In genomic region chr12:76864791-76865400, GRCh38 we compare ENCODE assay signal across 12 cellular contexts. TPM values are rescaled to one million over a fixed set of nuclear protein-coding genes. Genes with fewer than 3 reads are reported as not detected.
DNase-seq lines count a peak whose midpoint lies in the region; ATAC-seq, FAIRE-seq and TF ChIP-seq lines count a peak whose summit lies in the region.
"Had no signal": no experiment of that assay in that cellular context is flagged by ENCODE, and none has a peak within 500 bp of the region (broad histone marks: within the 10 kb centered on the region; RNA-seq: fewer than 3 reads in every experiment).

No MANE protein-coding gene starts in this region.

- no peak overlapping the region for H3K4me3 Mint-ChIP-seq in astrocyte (ENCODE audit: unreplicated experiment)
- no peak overlapping the region for H3K4me3 Mint-ChIP-seq in activated CD8-positive, alpha-beta memory T cell treated with anti-CD3 and anti-CD28 coated beads, Interleukin-2, amount 10 ng/mL, durations not matched to agents 7 days and 5 days
- no peak overlapping the region for H3K4me3 Mint-ChIP-seq in progenitor cell of endocrine pancreas (ENCODE audit: low read depth)
- H3K4me3 Mint-ChIP-seq: B cell had no signal

- H3K27me3 Mint-ChIP-seq in astrocyte (ENCODE audit: low read depth, unreplicated experiment) (no peaks in the 10 kb centered on the region), progenitor cell of endocrine pancreas (no peaks in the 10 kb centered on the region)
- peaks cover 11% of the 10 kb centered on the region for H3K27me3 Mint-ChIP-seq in activated CD8-positive, alpha-beta memory T cell treated with anti-CD3 and anti-CD28 coated beads, Interleukin-2, amount 10 ng/mL, durations not matched to agents 7 days and 5 days

- no peaks in the 10 kb centered on the region for H3K27me3 ChIP-seq in astrocyte (ENCODE audit: insufficient read depth, low read length)
- H3K27me3 ChIP-seq in body of pancreas = no peaks in the 10 kb centered on the region
- H3K27me3 ChIP-seq: sigmoid colon had no signal

- H3K4me1 ChIP-seq in astrocyte (ENCODE audit: insufficient read depth, low read length) (peaks cover 52% of the 10 kb centered on the region), body of pancreas (no peaks in the 10 kb centered on the region)

- FAIRE-seq in astrocyte (lab: Jason Lieb, UNC) = no peak
- FAIRE-seq: HepG2 had no signal

- H3K4me1 Mint-ChIP-seq in astrocyte (ENCODE audit: low read depth, unreplicated experiment) (peaks cover 74% of the 10 kb centered on the region), progenitor cell of endocrine pancreas (ENCODE audit: low read depth) (peaks cover 16% of the 10 kb centered on the region)
- H3K4me1 Mint-ChIP-seq in activated CD8-positive, alpha-beta memory T cell treated with anti-CD3 and anti-CD28 coated beads, Interleukin-2, amount 10 ng/mL, durations not matched to agents 7 days and 5 days = no peaks in the 10 kb centered on the region
- H3K4me1 Mint-ChIP-seq: B cell had no signal

- CTCF ChIA-PET in activated CD8-positive, alpha-beta memory T cell treated with anti-CD3 and anti-CD28 coated beads, Interleukin-2, amount 10 ng/mL, durations not matched to agents 7 days and 5 days (lab: Charles Lee) = interaction anchor here (0.6 kb wide), 1 partner anchor 209 kb away, joined by 3 read pairs; no protein-coding TSS in a partner anchor

- intact Hi-C loops in body of pancreas (cut with DNase I) = no loop called here

- peak overlapping the region; percentile 77 for H3K4me2 ChIP-seq in astrocyte (ENCODE audit: low read length)

- peak overlapping the region; percentile 97 for H3K27ac Mint-ChIP-seq in astrocyte (ENCODE audit: unreplicated experiment)
- H3K27ac Mint-ChIP-seq in activated CD8-positive, alpha-beta memory T cell treated with anti-CD3 and anti-CD28 coated beads, Interleukin-2, amount 10 ng/mL, durations not matched to agents 7 days and 5 days = no peak overlapping the region
- no peak overlapping the region for H3K27ac Mint-ChIP-seq in progenitor cell of endocrine pancreas
- H3K27ac Mint-ChIP-seq: B cell had no signal

- ATAC-seq in GM18519 (IDR thresholded peaks at IDR 0.05; ENCODE audit: low FRiP score, unreplicated experiment) (peak; percentile 89), GM21528 (IDR thresholded peaks at IDR 0.05; ENCODE audit: low FRiP score, unreplicated experiment) (peak; percentile 84), HG03097 (IDR thresholded peaks at IDR 0.05; ENCODE audit: low FRiP score, unreplicated experiment) (peak; percentile 67), body of pancreas (no peak)
- no peak for ATAC-seq in activated CD8-positive, alpha-beta memory T cell treated with anti-CD3 and anti-CD28 coated beads, Interleukin-2, amount 10 ng/mL, durations not matched to agents 7 days and 5 days
- ATAC-seq: HepG2 had no signal

- H3K4me3 ChIP-seq in astrocyte (ENCODE audit: insufficient read depth, low read depth, low read length) (no peak overlapping the region), body of pancreas (no peak overlapping the region)
- H3K4me3 ChIP-seq: sigmoid colon had no signal

- H3K9me3 ChIP-seq in astrocyte (ENCODE audit: insufficient read depth, low read depth, low read length) (no peaks in the 10 kb centered on the region), body of pancreas (no peaks in the 10 kb centered on the region)
- H3K9me3 ChIP-seq: sigmoid colon had no signal

- no peak for TF ChIP-seq POLR2A in body of pancreas (IDR thresholded peaks at IDR 0.05)

- no peak for TF ChIP-seq CTCF in astrocyte (IDR thresholded peaks at IDR 0.05; ENCODE audit: insufficient read depth, low read depth, low read length)
- no peak for TF ChIP-seq CTCF in progenitor cell of endocrine pancreas (IDR thresholded peaks at IDR 0.05; ENCODE audit: unreplicated experiment)
- no peak for TF ChIP-seq CTCF in body of pancreas (IDR thresholded peaks at IDR 0.05)

- peaks cover 30% of the 10 kb centered on the region for H3K79me2 ChIP-seq in astrocyte (ENCODE audit: insufficient read depth, low read length)

- H3K27ac ChIP-seq in astrocyte (ENCODE audit: low read depth, low read length) (peak overlapping the region; percentile 62), body of pancreas (no peak overlapping the region)

- no peaks in the 10 kb centered on the region for H4K20me1 ChIP-seq in astrocyte (ENCODE audit: insufficient read depth, low read length)

- DNase-seq in astrocyte (ENCODE audit: low read depth) = peak; percentile 43
- no peak for DNase-seq in activated CD8-positive, alpha-beta memory T cell treated with anti-CD3 and anti-CD28 coated beads, Interleukin-2, amount 10 ng/mL, durations not matched to agents 7 days and 5 days
- DNase-seq in progenitor cell of endocrine pancreas (ENCODE audit: low spot score, unreplicated experiment) = no peak
- DNase-seq in stimulated activated CD4-positive, alpha-beta T cell treated with anti-CD3 and anti-CD28 coated beads, Interleukin-4, amount 100 ng/mL, for 4 hours = no peak
- no peak for DNase-seq in body of pancreas
- DNase-seq: glutamatergic neuron, sigmoid colon had no signal

- H3K36me3 Mint-ChIP-seq in astrocyte (ENCODE audit: low read depth, unreplicated experiment) (peaks cover 26% of the 10 kb centered on the region), progenitor cell of endocrine pancreas (ENCODE audit: insufficient read depth) (peaks cover 31% of the 10 kb centered on the region)
- H3K36me3 Mint-ChIP-seq in activated CD8-positive, alpha-beta memory T cell treated with anti-CD3 and anti-CD28 coated beads, Interleukin-2, amount 10 ng/mL, durations not matched to agents 7 days and 5 days = no peaks in the 10 kb centered on the region

- H3K9ac ChIP-seq in astrocyte (ENCODE audit: low read length) = no peak overlapping the region

- no peak overlapping the region for H2AFZ ChIP-seq in astrocyte (ENCODE audit: low read depth, low read length)

- peaks cover 7% of the 10 kb centered on the region for H3K36me3 ChIP-seq in astrocyte (ENCODE audit: insufficient read depth, low read length)
- H3K36me3 ChIP-seq in body of pancreas (replicated peaks in 1 of 2; ENCODE audit: insufficient read depth in 1 of 2, low read depth in 2 of 2) = no peaks in the 10 kb centered on the region
- H3K36me3 ChIP-seq: sigmoid colon had no signal

- 56 to 57% methylated on average over 2 of the region's 2 CpGs for WGBS in body of pancreas, 2 donors

- H3K9me3 Mint-ChIP-seq in astrocyte (ENCODE audit: unreplicated experiment) (no peaks in the 10 kb centered on the region), progenitor cell of endocrine pancreas (ENCODE audit: low read depth) (no peaks in the 10 kb centered on the region)
- no peaks in the 10 kb centered on the region for H3K9me3 Mint-ChIP-seq in activated CD8-positive, alpha-beta memory T cell treated with anti-CD3 and anti-CD28 coated beads, Interleukin-2, amount 10 ng/mL, durations not matched to agents 7 days and 5 days (ENCODE audit: low read depth)

RNA-seq across cellular contexts. Expression of gene CSRP2, which starts 13.9 kb away (rescaled TPM):
- total RNA-seq in astrocyte = 247 and 265 TPM in 2 replicates
- 1 to 10 TPM in 1 of 2 experiments, not detected in 1; 1.2 TPM for total RNA-seq in activated CD8-positive, alpha-beta memory T cell treated with anti-CD3 and anti-CD28 coated beads, Interleukin-2, amount 10 ng/mL, durations not matched to agents 7 days and 5 days
- 90.0 and 96.1 TPM in 2 replicates for total RNA-seq in progenitor cell of endocrine pancreas
- 10 to 100 TPM in 1 of 2 donors, 1 to 10 TPM in 1; 4.3 to 19.7 TPM for total RNA-seq in body of pancreas

Comparison
In these comparisons a context has a peak if more than half of its experiments do, and no peak if none do; other contexts are left out.
1. ATAC-seq: peak in GM18519 (single experiment), GM21528 (single experiment) and HG03097 (single experiment); none in activated CD8-positive, alpha-beta memory T cell treated with anti-CD3 and anti-CD28 coated beads, Interleukin-2, amount 10 ng/mL, durations not matched to agents 7 days and 5 days (single experiment) and body of pancreas (single experiment).